ENCODE assay signal across 15 cellular contexts in genomic region chr17:74099441-74100340, GRCh38.
"Had no signal": no experiment of that assay in that cellular context is flagged by ENCODE, and none has a peak within 500 bp of the region (broad histone marks: within the 10 kb centered on the region; RNA-seq: fewer than 3 reads in every experiment).

No MANE protein-coding gene starts in this region.

- H3K4me3 Mint-ChIP-seq: activated CD4-positive, alpha-beta T cell treated with anti-CD3 and anti-CD28 coated beads, Interleukin-2, amount 10 ng/mL, durations not matched to agents 7 days and 5 days; activated naive CD8-positive, alpha-beta T cell treated with anti-CD3 and anti-CD28 coated beads for 36 hours; central memory CD8-positive, alpha-beta T cell; immature natural killer cell; mesothelial cell of epicardium had no signal

- H3K27ac ChIP-seq: brain microvascular endothelial cell had no signal

- DNase-seq: activated CD4-positive, alpha-beta T cell treated with anti-CD3 and anti-CD28 coated beads, Interleukin-2, amount 10 ng/mL, durations not matched to agents 7 days and 5 days; activated CD8-positive, alpha-beta memory T cell treated with anti-CD3 and anti-CD28 coated beads for 24 hours; activated naive CD8-positive, alpha-beta T cell treated with anti-CD3 and anti-CD28 coated beads for 36 hours; amygdala; brain microvascular endothelial cell; effector CD8-positive, alpha-beta T cell; foreskin melanocyte; head of caudate nucleus; immature natural killer cell; left cardiac atrium; stimulated activated CD4-positive, alpha-beta T cell treated with anti-CD3 and anti-CD28 coated beads, Interleukin-12 subunit alpha, Interleukin-12 subunit beta, amount 100 ng/mL, for 4 hours; stimulated activated CD4-positive, alpha-beta T cell treated with anti-CD3 and anti-CD28 coated beads, Interleukin-2, amount 100 ng/mL, for 24 hours had no signal

- H3K9me3 Mint-ChIP-seq: activated CD4-positive, alpha-beta T cell treated with anti-CD3 and anti-CD28 coated beads, Interleukin-2, amount 10 ng/mL, durations not matched to agents 7 days and 5 days; activated naive CD8-positive, alpha-beta T cell treated with anti-CD3 and anti-CD28 coated beads for 36 hours; central memory CD8-positive, alpha-beta T cell; immature natural killer cell; mesothelial cell of epicardium had no signal

- H3K4me3 ChIP-seq: lung had no signal

- ATAC-seq: left cardiac atrium had no signal

- H3K36me3 ChIP-seq: brain microvascular endothelial cell had no signal

- H3K27ac Mint-ChIP-seq: activated CD4-positive, alpha-beta T cell treated with anti-CD3 and anti-CD28 coated beads, Interleukin-2, amount 10 ng/mL, durations not matched to agents 7 days and 5 days; activated naive CD8-positive, alpha-beta T cell treated with anti-CD3 and anti-CD28 coated beads for 36 hours; immature natural killer cell; mesothelial cell of epicardium had no signal

- H3K4me1 Mint-ChIP-seq: activated naive CD8-positive, alpha-beta T cell treated with anti-CD3 and anti-CD28 coated beads for 36 hours; central memory CD8-positive, alpha-beta T cell; immature natural killer cell had no signal

- H3K36me3 Mint-ChIP-seq: activated naive CD8-positive, alpha-beta T cell treated with anti-CD3 and anti-CD28 coated beads for 36 hours; immature natural killer cell; mesothelial cell of epicardium had no signal
